Comparison of ENCODE assay signal across 13 cellular contexts in the genomic region with DNA sequence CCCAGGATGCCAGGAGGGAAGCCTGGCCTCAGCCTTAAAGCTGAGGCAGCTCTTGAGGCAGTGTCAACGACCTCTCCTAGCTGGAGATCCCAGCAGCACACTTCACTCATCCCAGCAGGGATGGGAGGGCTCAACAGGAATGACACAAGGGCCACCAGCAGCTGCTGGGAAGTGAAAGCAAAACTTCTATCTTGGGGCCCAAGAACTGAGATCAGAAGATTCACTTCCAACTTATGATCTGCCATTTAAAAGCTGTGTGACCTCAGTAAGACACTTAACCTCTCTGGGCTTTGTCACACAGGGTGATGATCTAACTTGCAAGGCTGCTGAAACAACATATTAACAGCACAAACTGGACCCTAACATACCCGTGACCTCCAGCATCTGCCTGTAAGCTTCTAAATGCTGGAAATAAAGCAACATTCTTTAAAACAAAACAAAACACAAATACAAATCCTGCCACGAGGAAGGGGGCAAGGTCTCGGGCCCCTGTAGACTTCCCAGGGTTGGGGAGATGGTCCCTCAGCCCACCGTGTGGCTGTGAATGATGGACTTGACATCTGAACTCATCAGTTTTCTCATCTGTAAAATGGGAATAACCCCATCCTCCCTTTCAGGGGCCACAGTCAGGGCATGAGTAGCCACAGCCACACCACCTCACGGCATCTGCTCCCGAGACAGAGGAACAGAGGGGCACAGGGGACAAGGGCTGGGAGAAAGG. TPM values are rescaled to one million over a fixed set of nuclear protein-coding genes. Genes with fewer than 3 reads are reported as not detected.
DNase-seq lines count a peak whose midpoint lies in the region; ATAC-seq and TF ChIP-seq lines count a peak whose summit lies in the region.
"Had no signal": no experiment of that assay in that cellular context is flagged by ENCODE, and none has a peak within 500 bp of the region (broad histone marks: within the 10 kb centered on the region; RNA-seq: fewer than 3 reads in every experiment).

No MANE protein-coding gene starts in this region.

- no peaks in the 10 kb centered on the region for H3K9me3 Mint-ChIP-seq in activated CD4-positive, alpha-beta T cell treated with anti-CD3 and anti-CD28 coated beads for 36 hours (ENCODE audit: low read depth)
- no peaks in the 10 kb centered on the region for H3K9me3 Mint-ChIP-seq in stimulated activated naive B cell treated with anti-CD40 and anti-IgM and Interleukin-4, amounts not matched to agents 10 μg/mL and 1 μg/mL and 100 μg/mL, for 72 hours

- H3K4me1 ChIP-seq in MM.1S (ENCODE audit: low read length) (peaks cover 34% of the 10 kb centered on the region), gastrocnemius medialis (peaks cover 98% of the 10 kb centered on the region in 2 donors)

- H3F3A ChIP-seq in MM.1S (ENCODE audit: insufficient read depth, low read length), result peaks cover 6% of the 10 kb centered on the region; the same call in 1 of the 2 replicates

- no peak overlapping the region for H2AFZ ChIP-seq in MM.1S (ENCODE audit: low read length)

- H3K9me3 ChIP-seq in MM.1S (replicated peaks; ENCODE audit: insufficient read depth, low read length) (no peaks in the 10 kb centered on the region), gastrocnemius medialis (no peaks in the 10 kb centered on the region)

- no peak for TF ChIP-seq CTCF in MM.1S (IDR thresholded peaks at IDR 0.05; ENCODE audit: low read length)
- TF ChIP-seq CTCF in coronary artery (IDR thresholded peaks at IDR 0.05), result no peak
- TF ChIP-seq CTCF in gastrocnemius medialis (IDR thresholded peaks at IDR 0.05 in 4 of 5, conservative IDR thresholded peaks at IDR 0.05 in 1 of 5), result no peak

- H3K27ac Mint-ChIP-seq in activated CD4-positive, alpha-beta T cell treated with anti-CD3 and anti-CD28 coated beads for 36 hours, result peak overlapping the region; percentile 47
- H3K27ac Mint-ChIP-seq in stimulated activated naive B cell treated with anti-CD40 and anti-IgM and Interleukin-4, amounts not matched to agents 10 μg/mL and 1 μg/mL and 100 μg/mL, for 72 hours, result no peak overlapping the region

- no peaks in the 10 kb centered on the region for H3K9me2 ChIP-seq in MM.1S (replicated peaks; ENCODE audit: insufficient read depth, low read length)

- CTCF ChIA-PET in activated CD4-positive, alpha-beta T cell treated with anti-CD3 and anti-CD28 coated beads for 36 hours (lab: Charles Lee), result interaction anchor here (0.8 to 1.5 kb wide), 4 partner anchors 9 to 38 kb away, joined by 3 to 6 read pairs (median 4); no protein-coding TSS in a partner anchor

- H3K27ac ChIP-seq in MM.1S (ENCODE audit: low read length), result no peak overlapping the region
- H3K27ac ChIP-seq in coronary artery, result peak overlapping the region; percentile 30 to 83
- H3K27ac ChIP-seq in gastrocnemius medialis, result peak overlapping the region; percentile 94 to 99 (median 98)

- no peaks in the 10 kb centered on the region for H3K27me3 Mint-ChIP-seq in activated CD4-positive, alpha-beta T cell treated with anti-CD3 and anti-CD28 coated beads for 36 hours
- no peaks in the 10 kb centered on the region for H3K27me3 Mint-ChIP-seq in stimulated activated naive B cell treated with anti-CD40 and anti-IgM and Interleukin-4, amounts not matched to agents 10 μg/mL and 1 μg/mL and 100 μg/mL, for 72 hours

- H3K4me3 ChIP-seq in MM.1S (ENCODE audit: low read length) (no peak overlapping the region), coronary artery (no peak overlapping the region), gastrocnemius medialis (no peak overlapping the region)
- H3K4me3 ChIP-seq: dorsolateral prefrontal cortex had no signal

- H3K4me2 ChIP-seq in MM.1S (ENCODE audit: low read depth, low read length), result 0 out of 2 replicates have a peak overlapping the region, but pooled peaks have one; percentile 14

- H3K4me1 Mint-ChIP-seq in activated CD4-positive, alpha-beta T cell treated with anti-CD3 and anti-CD28 coated beads for 36 hours, result peaks cover 93% of the 10 kb centered on the region
- H3K4me1 Mint-ChIP-seq in stimulated activated naive B cell treated with anti-CD40 and anti-IgM and Interleukin-4, amounts not matched to agents 10 μg/mL and 1 μg/mL and 100 μg/mL, for 72 hours, result peaks cover 70 to 88% of the 10 kb centered on the region in 2 donors

- no peak overlapping the region for H3K4me3 Mint-ChIP-seq in activated CD4-positive, alpha-beta T cell treated with anti-CD3 and anti-CD28 coated beads for 36 hours
- H3K4me3 Mint-ChIP-seq in stimulated activated naive B cell treated with anti-CD40 and anti-IgM and Interleukin-4, amounts not matched to agents 10 μg/mL and 1 μg/mL and 100 μg/mL, for 72 hours, result no peak overlapping the region

- peaks cover 94% of the 10 kb centered on the region for H4K20me1 ChIP-seq in MM.1S (ENCODE audit: insufficient read depth, low read length)

- POLR2A ChIA-PET in activated CD4-positive, alpha-beta T cell treated with anti-CD3 and anti-CD28 coated beads for 36 hours (lab: Charles Lee), result no interaction called here

- no peak for TF ChIP-seq POLR2A in gastrocnemius medialis (IDR thresholded peaks at IDR 0.05)

- no peak for ATAC-seq in activated CD4-positive, alpha-beta T cell treated with anti-CD3 and anti-CD28 coated beads for 36 hours
- ATAC-seq in gastrocnemius medialis, result no peak
- no peak for ATAC-seq in stimulated activated naive B cell treated with anti-CD40 and anti-IgM and Interleukin-4, amounts not matched to agents 10 μg/mL and 1 μg/mL and 100 μg/mL, for 72 hours (replicated peaks)

- no peak overlapping the region for H3K9ac ChIP-seq in MM.1S (ENCODE audit: low read length)

- peaks cover 2% of the 10 kb centered on the region for H3K36me3 Mint-ChIP-seq in activated CD4-positive, alpha-beta T cell treated with anti-CD3 and anti-CD28 coated beads for 36 hours (ENCODE audit: low read depth)
- H3K36me3 Mint-ChIP-seq in stimulated activated naive B cell treated with anti-CD40 and anti-IgM and Interleukin-4, amounts not matched to agents 10 μg/mL and 1 μg/mL and 100 μg/mL, for 72 hours, result peaks cover 0 to 8% of the 10 kb centered on the region in 2 donors

- H3K36me3 ChIP-seq in MM.1S (replicated peaks; ENCODE audit: insufficient read depth, low read length) (no peaks in the 10 kb centered on the region), gastrocnemius medialis (no peaks in the 10 kb centered on the region)

- intact Hi-C loops in activated CD4-positive, alpha-beta T cell treated with anti-CD3 and anti-CD28 coated beads for 36 hours (cut with DNase I, micrococcal nuclease), result no loop called here
- intact Hi-C loops in gastrocnemius medialis (cut with DNase I; ENCODE audit: low total_unique reads), result no loop called here

- H3K79me2 ChIP-seq in MM.1S (ENCODE audit: low read length), result peaks cover 100% of the 10 kb centered on the region

- no peak for DNase-seq in activated CD4-positive, alpha-beta T cell treated with anti-CD3 and anti-CD28 coated beads for 36 hours
- DNase-seq in activated CD4-positive, alpha-beta T cell treated with anti-CD3 and anti-CD28 coated beads, Interleukin-2, amount 50 U/mL, for 1 hour, result no peak
- DNase-seq in MM.1S (peak; percentile 21), coronary artery (ENCODE audit: low spot score) (no peak), gastrocnemius medialis (no peak), NCI-H2227 (lab: John Stamatoyannopoulos, UW; ENCODE audit: unreplicated experiment) (no peak), NCI-H82 treated with DMSO at 0.1 percent for 48 hours (lab: John Stamatoyannopoulos, UW; ENCODE audit: unreplicated experiment) (no peak)
- DNase-seq in stimulated activated naive B cell treated with anti-CD40 and anti-IgM and Interleukin-4, amounts not matched to agents 10 μg/mL and 1 μg/mL and 100 μg/mL, for 72 hours, result no peak
- DNase-seq: ACHN; activated naive CD4-positive, alpha-beta T cell treated with anti-CD3 and anti-CD28 coated beads, Interleukin-2, amount 50 U/mL, for 16 hours; dorsolateral prefrontal cortex; NCI-H510A; SHP77 had no signal

- H3K27me3 ChIP-seq in MM.1S (replicated peaks; ENCODE audit: insufficient read depth, low read length), result no peaks in the 10 kb centered on the region
- no peaks in the 10 kb centered on the region for H3K27me3 ChIP-seq in gastrocnemius medialis
- H3K27me3 ChIP-seq: dorsolateral prefrontal cortex had no signal

- in situ Hi-C loops in gastrocnemius medialis (cut with MboI; ENCODE audit: low sequenced_read_pairs in 4 of 4), result no loop called here

RNA-seq across cellular contexts. Expression of a gene that starts 22.7 kb away (rescaled TPM):
- total RNA-seq in activated CD4-positive, alpha-beta T cell treated with anti-CD3 and anti-CD28 coated beads for 36 hours, result 10 to 100 TPM; 20.2 to 21.4 TPM
- 10 to 100 TPM; 21.8 to 30.8 (median 27.3) TPM for total RNA-seq in gastrocnemius medialis

RNA-seq across cellular contexts. Expression of a gene that starts 44.2 kb away (rescaled TPM):
- 100 to 1,000 TPM; 208 to 211 TPM for total RNA-seq in activated CD4-positive, alpha-beta T cell treated with anti-CD3 and anti-CD28 coated beads for 36 hours
- total RNA-seq in gastrocnemius medialis, result 100 to 1,000 TPM; 157 to 195 (median 184) TPM

RNA-seq across cellular contexts. Expression of a gene that starts 58.5 kb away (rescaled TPM):
- 100 to 1,000 TPM; 121 to 170 TPM for total RNA-seq in activated CD4-positive, alpha-beta T cell treated with anti-CD3 and anti-CD28 coated beads for 36 hours
- total RNA-seq in gastrocnemius medialis, result 100 to 1,000 TPM in 3 of 4 donors, 10 to 100 TPM in 1; 97.1 to 155 (median 106) TPM
